Comparison of ENCODE assay signal across 19 cellular contexts in genomic region chr16:89642574-89642973, GRCh38. TPM values are rescaled to one million over a fixed set of nuclear protein-coding genes. Genes with fewer than 3 reads are reported as not detected.
"Had no signal": no experiment of that assay in that cellular context is flagged by ENCODE, and none has a peak within 500 bp of the region (broad histone marks: within the 10 kb centered on the region; RNA-seq: fewer than 3 reads in every experiment).

No MANE protein-coding gene starts in this region.

- FAIRE-seq: kidney had no signal

- H3K9me3 ChIP-seq: upper lobe of right lung had no signal

- H3K4me3 ChIP-seq: lung, upper lobe of right lung had no signal

- H3K27me3 ChIP-seq: upper lobe of right lung had no signal

- H3K27ac ChIP-seq: epithelial cell of prostate, upper lobe of right lung, VCaP had no signal

- DNase-seq: activated CD4-positive, alpha-beta T cell treated with anti-CD3 and anti-CD28 coated beads, Interleukin-2, amount 50 U/mL, for 1 hour; activated CD4-positive, CD25-positive, alpha-beta regulatory T cell treated with anti-CD3 and anti-CD28 coated beads, Interleukin-2, amount 50 U/mL, for 72 hours; activated CD8-positive, alpha-beta memory T cell treated with anti-CD3 and anti-CD28 coated beads, Interleukin-2, amount 50 U/mL, for 4 hours; activated naive CD4-positive, alpha-beta T cell treated with anti-CD3 and anti-CD28 coated beads for 36 hours; activated T-cell treated with anti-CD3 and anti-CD28 coated beads, Interleukin-2, amount 50 U/mL, for 4 hours; anterior cingulate cortex; caudate nucleus; foreskin melanocyte; hypothalamus; kidney; stimulated activated CD8-positive, alpha-beta memory T cell treated with anti-CD3 and anti-CD28 coated beads, Interleukin-4, amount 100 ng/mL, for 48 hours; stimulated activated naive CD4-positive, alpha-beta T cell; T-helper 2 cell; upper lobe of right lung had no signal

- ATAC-seq: activated T-cell treated with anti-CD3 and anti-CD28 coated beads, Interleukin-2, amount 50 U/mL, for 4 hours; left lobe of liver; natural killer cell treated with Interleukin-12 subunit alpha and Interleukin-12 subunit beta and Interleukin-15 and Interleukin-18, amount 100 ng/mL, for 72 hours; upper lobe of right lung had no signal

RNA-seq across cellular contexts. Expression of gene DPEP1, which starts 29.1 kb away (rescaled TPM):
- total RNA-seq: activated naive CD4-positive, alpha-beta T cell treated with anti-CD3 and anti-CD28 coated beads for 36 hours; activated T-cell treated with anti-CD3 and anti-CD28 coated beads, Interleukin-2, amount 50 U/mL, for 4 hours; natural killer cell treated with Interleukin-12 subunit alpha and Interleukin-12 subunit beta and Interleukin-15 and Interleukin-18, amount 100 ng/mL, for 72 hours had no signal
